17 cellular contexts compared by ENCODE assay signal in the genomic region with DNA sequence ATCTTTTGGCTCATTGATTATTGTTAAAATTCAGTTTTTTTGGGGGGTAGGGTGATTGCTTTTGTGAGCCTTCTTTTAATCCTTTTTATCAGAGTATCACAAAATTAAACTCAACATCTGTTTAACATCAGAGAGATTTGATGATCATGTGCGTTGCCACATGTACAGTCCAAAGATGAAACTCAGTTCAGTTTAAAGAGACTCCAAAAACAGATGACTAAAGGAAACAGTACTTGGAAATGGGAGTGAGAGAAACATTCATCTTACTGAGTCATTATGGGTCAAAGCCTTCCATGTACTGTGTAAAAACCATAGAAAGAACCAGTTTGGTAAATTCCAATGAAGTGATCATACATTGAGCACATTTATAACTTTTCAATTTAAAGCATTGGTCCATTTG. TPM values are rescaled to one million over a fixed set of nuclear protein-coding genes. Genes with fewer than 3 reads are reported as not detected.
DNase-seq lines count a peak whose midpoint lies in the region; ATAC-seq, FAIRE-seq and TF ChIP-seq lines count a peak whose summit lies in the region.
"Had no signal": no experiment of that assay in that cellular context is flagged by ENCODE, and none has a peak within 500 bp of the region (broad histone marks: within the 10 kb centered on the region; RNA-seq: fewer than 3 reads in every experiment).

No MANE protein-coding gene starts in this region.

- no peak overlapping the region for H3K27ac Mint-ChIP-seq in activated T-helper 1 cell treated with anti-CD3 and anti-CD28 coated beads, Interleukin-12 subunit alpha, Interleukin-12 subunit beta, Interleukin-2, Interleukin-4 antibody, amounts not matched to agents 30 ng/mL and 10 ng/mL and 1 ng/mL, durations not matched to agents 14 hours and 24 hours and 36 hours
- H3K27ac Mint-ChIP-seq in activated naive CD8-positive, alpha-beta T cell treated with anti-CD3 and anti-CD28 coated beads for 36 hours = no peak overlapping the region
- H3K27ac Mint-ChIP-seq: activated naive CD8-positive, alpha-beta T cell treated with anti-CD3 and anti-CD28 coated beads, Interleukin-2, amount 50 U/mL, for 24 hours had no signal

- no peaks in the 10 kb centered on the region for H3K4me1 Mint-ChIP-seq in activated T-helper 1 cell treated with anti-CD3 and anti-CD28 coated beads, Interleukin-12 subunit alpha, Interleukin-12 subunit beta, Interleukin-2, Interleukin-4 antibody, amounts not matched to agents 30 ng/mL and 10 ng/mL and 1 ng/mL, durations not matched to agents 14 hours and 24 hours and 36 hours (ENCODE audit: low read depth)
- H3K4me1 Mint-ChIP-seq in activated naive CD8-positive, alpha-beta T cell treated with anti-CD3 and anti-CD28 coated beads for 36 hours = no peaks in the 10 kb centered on the region
- H3K4me1 Mint-ChIP-seq: activated naive CD8-positive, alpha-beta T cell treated with anti-CD3 and anti-CD28 coated beads, Interleukin-2, amount 50 U/mL, for 24 hours had no signal

- H3K27me3 Mint-ChIP-seq in activated T-helper 1 cell treated with anti-CD3 and anti-CD28 coated beads, Interleukin-12 subunit alpha, Interleukin-12 subunit beta, Interleukin-2, Interleukin-4 antibody, amounts not matched to agents 30 ng/mL and 10 ng/mL and 1 ng/mL, durations not matched to agents 14 hours and 24 hours and 36 hours (ENCODE audit: insufficient read depth) = peaks cover 2% of the 10 kb centered on the region
- peaks cover 9% of the 10 kb centered on the region for H3K27me3 Mint-ChIP-seq in activated naive CD8-positive, alpha-beta T cell treated with anti-CD3 and anti-CD28 coated beads for 36 hours

- intact Hi-C loops in sciatic nerve (cut with DNase I) = no loop called here
- intact Hi-C loops in activated T-helper 1 cell treated with anti-CD3 and anti-CD28 coated beads, Interleukin-12 subunit alpha, Interleukin-12 subunit beta, Interleukin-2, Interleukin-4 antibody, amounts not matched to agents 30 ng/mL and 10 ng/mL and 1 ng/mL, durations not matched to agents 14 hours and 24 hours and 36 hours (cut with micrococcal nuclease) = no loop called here

- POLR2A ChIA-PET in HEK293T (lab: Yijun Ruan, JAX) = no interaction called here

- no peak overlapping the region for H3K4me3 Mint-ChIP-seq in activated T-helper 1 cell treated with anti-CD3 and anti-CD28 coated beads, Interleukin-12 subunit alpha, Interleukin-12 subunit beta, Interleukin-2, Interleukin-4 antibody, amounts not matched to agents 30 ng/mL and 10 ng/mL and 1 ng/mL, durations not matched to agents 14 hours and 24 hours and 36 hours
- H3K4me3 Mint-ChIP-seq in activated naive CD8-positive, alpha-beta T cell treated with anti-CD3 and anti-CD28 coated beads for 36 hours = no peak overlapping the region
- H3K4me3 Mint-ChIP-seq: activated naive CD8-positive, alpha-beta T cell treated with anti-CD3 and anti-CD28 coated beads, Interleukin-2, amount 50 U/mL, for 24 hours had no signal

- no peaks in the 10 kb centered on the region for H3K36me3 Mint-ChIP-seq in activated T-helper 1 cell treated with anti-CD3 and anti-CD28 coated beads, Interleukin-12 subunit alpha, Interleukin-12 subunit beta, Interleukin-2, Interleukin-4 antibody, amounts not matched to agents 30 ng/mL and 10 ng/mL and 1 ng/mL, durations not matched to agents 14 hours and 24 hours and 36 hours (ENCODE audit: low read depth)
- H3K36me3 Mint-ChIP-seq in activated naive CD8-positive, alpha-beta T cell treated with anti-CD3 and anti-CD28 coated beads for 36 hours = no peaks in the 10 kb centered on the region

- no peak for TF ChIP-seq POLR2A in GM12891 (IDR thresholded peaks at IDR 0.05; ENCODE audit: low read depth, low read length)

- CTCF ChIA-PET in HEK293T (lab: Yijun Ruan, JAX) = no interaction called here

- FAIRE-seq in GM12891 (lab: Jason Lieb, UNC) = no peak
- FAIRE-seq: islet of Langerhans had no signal

- H3K9me3 Mint-ChIP-seq in activated T-helper 1 cell treated with anti-CD3 and anti-CD28 coated beads, Interleukin-12 subunit alpha, Interleukin-12 subunit beta, Interleukin-2, Interleukin-4 antibody, amounts not matched to agents 30 ng/mL and 10 ng/mL and 1 ng/mL, durations not matched to agents 14 hours and 24 hours and 36 hours = no peaks in the 10 kb centered on the region
- no peaks in the 10 kb centered on the region for H3K9me3 Mint-ChIP-seq in activated naive CD8-positive, alpha-beta T cell treated with anti-CD3 and anti-CD28 coated beads for 36 hours
- H3K9me3 Mint-ChIP-seq: activated naive CD8-positive, alpha-beta T cell treated with anti-CD3 and anti-CD28 coated beads, Interleukin-2, amount 50 U/mL, for 24 hours had no signal

- ATAC-seq in SK-N-SH treated with all-trans-retinoic acid at 6 μM for 48 hours (peak; percentile 91), sciatic nerve (peak; percentile 92)
- ATAC-seq: activated naive CD8-positive, alpha-beta T cell treated with anti-CD3 and anti-CD28 coated beads, Interleukin-2, amount 50 U/mL, for 24 hours had no signal

- DNase-seq in ELR (ENCODE audit: low read depth) (peak; percentile 86), fibroblast of peridontal ligament (ENCODE audit: extremely low read depth) (peak; percentile 93), sciatic nerve (ENCODE audit: low spot score) (no peak), HEK293T (ENCODE audit: extremely low spot score) (no peak), GM12891 (ENCODE audit: insufficient read length, low spot score) (no peak)
- no peak for DNase-seq in activated T-helper 1 cell treated with anti-CD3 and anti-CD28 coated beads, Interleukin-12 subunit alpha, Interleukin-12 subunit beta, Interleukin-2, Interleukin-4 antibody, amounts not matched to agents 30 ng/mL and 10 ng/mL and 1 ng/mL, durations not matched to agents 14 hours and 24 hours and 36 hours (ENCODE audit: low spot score)
- no peak for DNase-seq in activated naive CD8-positive, alpha-beta T cell treated with anti-CD3 and anti-CD28 coated beads for 36 hours
- DNase-seq: activated CD4-positive, CD25-positive, alpha-beta regulatory T cell treated with anti-CD3 and anti-CD28 coated beads, Interleukin-2, amount 50 U/mL, for 72 hours; activated naive CD8-positive, alpha-beta T cell treated with anti-CD3 and anti-CD28 coated beads, Interleukin-2, amount 50 U/mL, for 24 hours; cortex of kidney; MG63; NCI-H2081; NCI-H526 treated with DMSO at 0.1 percent for 48 hours; RPMI8226 had no signal

TF ChIP-seq in SK-N-SH treated with all-trans-retinoic acid at 6 μM for 48 hours, 23 proteins besides CTCF, POLR2A, EP300 and RAD21 (continues in another document):
- TF ChIP-seq RARB (CRISPR knock-in tag; IDR thresholded peaks at IDR 0.05) = no peak
- TF ChIP-seq, protein P1, sequence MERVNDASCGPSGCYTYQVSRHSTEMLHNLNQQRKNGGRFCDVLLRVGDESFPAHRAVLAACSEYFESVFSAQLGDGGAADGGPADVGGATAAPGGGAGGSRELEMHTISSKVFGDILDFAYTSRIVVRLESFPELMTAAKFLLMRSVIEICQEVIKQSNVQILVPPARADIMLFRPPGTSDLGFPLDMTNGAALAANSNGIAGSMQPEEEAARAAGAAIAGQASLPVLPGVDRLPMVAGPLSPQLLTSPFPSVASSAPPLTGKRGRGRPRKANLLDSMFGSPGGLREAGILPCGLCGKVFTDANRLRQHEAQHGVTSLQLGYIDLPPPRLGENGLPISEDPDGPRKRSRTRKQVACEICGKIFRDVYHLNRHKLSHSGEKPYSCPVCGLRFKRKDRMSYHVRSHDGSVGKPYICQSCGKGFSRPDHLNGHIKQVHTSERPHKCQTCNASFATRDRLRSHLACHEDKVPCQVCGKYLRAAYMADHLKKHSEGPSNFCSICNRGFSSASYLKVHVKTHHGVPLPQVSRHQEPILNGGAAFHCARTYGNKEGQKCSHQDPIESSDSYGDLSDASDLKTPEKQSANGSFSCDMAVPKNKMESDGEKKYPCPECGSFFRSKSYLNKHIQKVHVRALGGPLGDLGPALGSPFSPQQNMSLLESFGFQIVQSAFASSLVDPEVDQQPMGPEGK (CRISPR knock-in tag; IDR thresholded peaks at IDR 0.05; ENCODE audit: borderline replicate concordance) = no peak

TF ChIP-seq in HEK293T, 16 proteins besides CTCF, POLR2A, EP300 and RAD21 (continues in another document):
- TF ChIP-seq BHLHE40 (IDR thresholded peaks at IDR 0.05; ENCODE audit: borderline replicate concordance) = no peak
- TF ChIP-seq NFRKB (IDR thresholded peaks at IDR 0.05) = no peak
- no peak for TF ChIP-seq SUZ12 (IDR thresholded peaks at IDR 0.05)
- TF ChIP-seq HDGF (IDR thresholded peaks at IDR 0.05; ENCODE audit: borderline replicate concordance) = no peak
- no peak for TF ChIP-seq ELF4 (IDR thresholded peaks at IDR 0.05)
- TF ChIP-seq FOXA1 (IDR thresholded peaks at IDR 0.05) = no peak
- no peak for TF ChIP-seq LEF1 (IDR thresholded peaks at IDR 0.05; ENCODE audit: borderline replicate concordance)

TF ChIP-seq in GM12891, 5 proteins besides CTCF, POLR2A, EP300 and RAD21:
- TF ChIP-seq TAF1 (IDR thresholded peaks at IDR 0.05; ENCODE audit: low read depth, low read length) (no peak), SPI1 (IDR thresholded peaks at IDR 0.05; ENCODE audit: low read depth, low read length) (no peak), POU2F2 (IDR thresholded peaks at IDR 0.05; ENCODE audit: low read depth, low read length) (no peak), POLR2AphosphoS5 (IDR thresholded peaks at IDR 0.05; ENCODE audit: low read depth, low read length) (no peak), PAX5 (IDR thresholded peaks at IDR 0.05; ENCODE audit: insufficient read depth, low read length, severe bottlenecking) (no peak)

RNA-seq across cellular contexts. Expression of gene LYPD6, which starts 53.0 kb away (rescaled TPM):
- 10.0 TPM for total RNA-seq in sciatic nerve
- total RNA-seq in activated T-helper 1 cell treated with anti-CD3 and anti-CD28 coated beads, Interleukin-12 subunit alpha, Interleukin-12 subunit beta, Interleukin-2, Interleukin-4 antibody, amounts not matched to agents 30 ng/mL and 10 ng/mL and 1 ng/mL, durations not matched to agents 14 hours and 24 hours and 36 hours = not detected in 2 replicates
- not detected for total RNA-seq in activated naive CD8-positive, alpha-beta T cell treated with anti-CD3 and anti-CD28 coated beads for 36 hours
- 0.03 TPM for polyA plus RNA-seq in GM12891 (2012; ENCODE audit: low read depth, missing spikeins)
- total RNA-seq: T-helper 1 cell treated with Interleukin-12 subunit alpha and Interleukin-12 subunit beta and Interleukin-4 antibody, amounts not matched to agents 30 ng/mL and 1 ng/mL, for 36 hours had no signal

Comparison
In these comparisons a context has a peak if more than half of its experiments do, and no peak if none do; other contexts are left out.
1. DNase-seq: peak in ELR (single experiment) and fibroblast of peridontal ligament (single experiment); none in sciatic nerve (single experiment), activated T-helper 1 cell treated with anti-CD3 and anti-CD28 coated beads, Interleukin-12 subunit alpha, Interleukin-12 subunit beta, Interleukin-2, Interleukin-4 antibody, amounts not matched to agents 30 ng/mL and 10 ng/mL and 1 ng/mL, durations not matched to agents 14 hours and 24 hours and 36 hours (single experiment), activated naive CD8-positive, alpha-beta T cell treated with anti-CD3 and anti-CD28 coated beads for 36 hours (single experiment), HEK293T (single experiment) and GM12891 (single experiment).
2. RNA of gene LYPD6, which starts 53.0 kb away (total RNA-seq): 10.0 TPM in sciatic nerve (single experiment); not detected in activated T-helper 1 cell treated with anti-CD3 and anti-CD28 coated beads, Interleukin-12 subunit alpha, Interleukin-12 subunit beta, Interleukin-2, Interleukin-4 antibody, amounts not matched to agents 30 ng/mL and 10 ng/mL and 1 ng/mL, durations not matched to agents 14 hours and 24 hours and 36 hours and not detected in activated naive CD8-positive, alpha-beta T cell treated with anti-CD3 and anti-CD28 coated beads for 36 hours; every median in the first group is over 10 times any median in the second.